12 cellular contexts compared by ENCODE assay signal in the genomic region with DNA sequence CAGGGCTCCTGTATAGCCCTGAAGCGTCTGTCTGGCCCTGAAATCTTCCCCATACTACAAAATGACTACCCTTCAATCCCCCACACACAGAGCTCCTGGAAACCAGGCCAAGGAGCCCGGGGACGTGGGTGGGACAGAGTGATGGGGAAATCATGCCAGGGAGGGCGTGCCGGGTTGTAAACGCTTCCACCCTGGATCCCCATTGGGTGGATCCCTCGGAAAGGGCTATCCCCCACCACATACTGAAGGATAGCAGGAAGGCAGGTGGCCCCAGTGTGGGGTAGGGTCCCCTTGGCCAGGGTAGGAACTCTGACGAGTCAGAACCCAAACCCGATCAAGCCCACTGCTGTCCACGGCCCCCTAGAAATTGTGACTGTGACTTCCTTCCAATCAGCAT.
"Had no signal": no experiment of that assay in that cellular context is flagged by ENCODE, and none has a peak within 500 bp of the region (broad histone marks: within the 10 kb centered on the region; RNA-seq: fewer than 3 reads in every experiment).

No MANE protein-coding gene starts in this region.

- H3K27ac ChIP-seq: esophagus squamous epithelium, foreskin keratinocyte, neutrophil, testis, tibial nerve had no signal

- H3K36me3 ChIP-seq: esophagus squamous epithelium, neutrophil, tibial nerve had no signal

- H3K9me3 ChIP-seq: esophagus squamous epithelium, neutrophil, testis, tibial nerve had no signal

- H3K27me3 ChIP-seq: foreskin keratinocyte, testis had no signal

- ATAC-seq: effector memory CD8-positive, alpha-beta T cell; naive thymus-derived CD4-positive, alpha-beta T cell had no signal

- H3K4me3 ChIP-seq: esophagus squamous epithelium, lung, testis, tibial nerve had no signal

- H3K4me1 ChIP-seq: foreskin keratinocyte had no signal

- DNase-seq: effector memory CD8-positive, alpha-beta T cell; esophagus squamous epithelium; immature natural killer cell; kidney; left ventricle myocardium superior; mesenchymal stem cell had no signal
